9 cellular contexts compared by ENCODE assay signal in genomic region chr21:36909901-36910561, GRCh38. TPM values are rescaled to one million over a fixed set of nuclear protein-coding genes. Genes with fewer than 3 reads are reported as not detected.
DNase-seq lines count a peak whose midpoint lies in the region; ATAC-seq and TF ChIP-seq lines count a peak whose summit lies in the region.
"Had no signal": no experiment of that assay in that cellular context is flagged by ENCODE, and none has a peak within 500 bp of the region (broad histone marks: within the 10 kb centered on the region; RNA-seq: fewer than 3 reads in every experiment).

No MANE protein-coding gene starts in this region.

- TF ChIP-seq CTCF in fibroblast of lung (conservative IDR thresholded peaks at IDR 0.05 in 1 of 2, IDR thresholded peaks at IDR 0.05 in 1 of 2; ENCODE audit: low read depth in 1 of 2, low read length in 2 of 2): no peak

- H3K27ac ChIP-seq in SK-N-MC (no peak overlapping the region), fibroblast of lung (ENCODE audit: insufficient read depth, low read length) (peak overlapping the region; percentile 92)
- H3K27ac ChIP-seq: coronary artery had no signal

- ATAC-seq in HG03025 (IDR thresholded peaks at IDR 0.05; ENCODE audit: low FRiP score, unreplicated experiment): no peak
- ATAC-seq in HG03097 (IDR thresholded peaks at IDR 0.05; ENCODE audit: low FRiP score, unreplicated experiment): no peak
- no peak for ATAC-seq in HG02759 (IDR thresholded peaks at IDR 0.05; ENCODE audit: unreplicated experiment)

- no peaks in the 10 kb centered on the region for H3K36me3 ChIP-seq in SK-N-MC (ENCODE audit: insufficient read depth, low read length)
- H3K36me3 ChIP-seq in fibroblast of lung (ENCODE audit: control insufficient read depth, insufficient read depth, low read length): no peaks in the 10 kb centered on the region

- H3K4me2 ChIP-seq in fibroblast of lung (ENCODE audit: extremely low read depth, insufficient read depth, low read length): no peak overlapping the region

- H3K4me1 ChIP-seq in fibroblast of lung (ENCODE audit: control insufficient read depth, extremely low read depth, insufficient read depth, low read length): peaks cover 13% of the 10 kb centered on the region

- no peaks in the 10 kb centered on the region for H3K27me3 ChIP-seq in fibroblast of lung (ENCODE audit: control insufficient read depth, insufficient read depth, low read length)

- peak; percentile 13 for DNase-seq in stimulated activated naive CD4-positive, alpha-beta T cell treated with Interleukin-2 at 50 U/mL for 16 hours (lab: John Stamatoyannopoulos, UW)
- DNase-seq in stimulated activated naive CD4-positive, alpha-beta T cell (lab: John Stamatoyannopoulos, UW): no peak
- DNase-seq in SK-N-MC (ENCODE audit: low read depth, low spot score) (peak; percentile 55), fibroblast of lung (ENCODE audit: low read depth in 2 of 2) (peak; percentile 99), DMS153 treated with DMSO at 0.1 percent for 48 hours (lab: John Stamatoyannopoulos, UW; ENCODE audit: unreplicated experiment) (no peak)

- no peaks in the 10 kb centered on the region for H4K20me1 ChIP-seq in fibroblast of lung (ENCODE audit: control insufficient read depth, extremely low read depth, insufficient read depth, low read length)

- H3K4me3 ChIP-seq in SK-N-MC (no peak overlapping the region), fibroblast of lung (replicated peaks in 1 of 4; ENCODE audit: control extremely low read depth in 1 of 4, insufficient read depth in 1 of 4, low read depth in 3 of 4, low read length in 4 of 4) (no peak overlapping the region)
- H3K4me3 ChIP-seq: coronary artery had no signal

- no peak overlapping the region for H2AFZ ChIP-seq in fibroblast of lung (ENCODE audit: low read length)

- H3K79me2 ChIP-seq in fibroblast of lung (ENCODE audit: control insufficient read depth, insufficient read depth, low read length): no peaks in the 10 kb centered on the region

- H3K9ac ChIP-seq in SK-N-MC (ENCODE audit: insufficient read length) (no peak overlapping the region), fibroblast of lung (ENCODE audit: insufficient read depth, low read length) (peak overlapping the region; percentile 51)

- H3K9me3 ChIP-seq in SK-N-MC (ENCODE audit: low read depth, low read length) (no peaks in the 10 kb centered on the region), fibroblast of lung (ENCODE audit: control insufficient read depth, insufficient read depth, low read depth, low read length) (no peaks in the 10 kb centered on the region)

RNA-seq across cellular contexts. Expression of gene HLCS, which starts 56.4 kb away (rescaled TPM):
- total RNA-seq in fibroblast of lung: 31.3 and 40.0 TPM in 2 replicates
- polyA plus RNA-seq in fibroblast of lung: 17.3 and 23.1 TPM in 2 replicates
- 13.9 and 20.4 TPM in 2 replicates for polyA plus RNA-seq in fibroblast of lung (2012)
- 16.9 and 35.3 TPM in 2 replicates for polyA minus RNA-seq in fibroblast of lung (ENCODE audit: low replicate concordance)

Comparison
In these comparisons a context has a peak if more than half of its experiments do, and no peak if none do; other contexts are left out.
1. DNase-seq: peak in stimulated activated naive CD4-positive, alpha-beta T cell treated with Interleukin-2 at 50 U/mL for 16 hours (single experiment), SK-N-MC (single experiment) and fibroblast of lung (2 of 2); none in stimulated activated naive CD4-positive, alpha-beta T cell (0 of 6) and DMS153 treated with DMSO at 0.1 percent for 48 hours (single experiment).